In genomic region chr1:24709748-24710416, GRCh38 we compare ENCODE assay signal across 1 cellular context.
TF ChIP-seq lines count a peak whose summit lies in the region.

No MANE protein-coding gene starts in this region.

TF ChIP-seq in GM12878, 131 proteins besides CTCF, POLR2A, EP300 and RAD21 (continued from another document):
- no peak for TF ChIP-seq E4F1 (IDR thresholded peaks at IDR 0.05; ENCODE audit: borderline replicate concordance, partially characterized antibody)
- TF ChIP-seq CHD4 (IDR thresholded peaks at IDR 0.05), result no peak
